11 cellular contexts compared by ENCODE assay signal in the genomic region with DNA sequence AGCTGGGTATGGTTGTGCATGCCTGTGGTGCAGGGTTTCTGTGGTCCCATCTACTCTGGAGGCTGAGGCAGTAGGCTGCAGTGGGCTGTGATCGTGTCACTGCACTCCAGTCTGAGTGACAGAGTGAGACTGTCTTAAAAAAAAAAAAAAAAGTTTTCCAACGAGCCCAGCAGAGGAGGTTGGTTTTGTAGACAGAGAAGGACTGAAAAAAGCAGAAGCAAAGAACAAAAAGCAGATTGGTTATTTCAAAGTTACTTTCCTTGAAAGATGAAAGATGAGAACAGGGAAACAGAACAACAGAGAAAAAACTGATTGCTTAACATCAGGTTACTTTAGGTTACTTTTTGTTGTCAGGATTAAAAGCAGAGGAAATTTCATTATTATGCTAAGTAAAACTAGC.
DNase-seq lines count a peak whose midpoint lies in the region; ATAC-seq and TF ChIP-seq lines count a peak whose summit lies in the region.
"Had no signal": no experiment of that assay in that cellular context is flagged by ENCODE, and none has a peak within 500 bp of the region (broad histone marks: within the 10 kb centered on the region; RNA-seq: fewer than 3 reads in every experiment).

No MANE protein-coding gene starts in this region.

- H2AFZ ChIP-seq in KMS-11 (ENCODE audit: low read depth), result no peak overlapping the region

- H4K20me1 ChIP-seq in KMS-11 (ENCODE audit: insufficient read depth), result no peaks in the 10 kb centered on the region

- CTCF ChIA-PET in activated CD8-positive, alpha-beta T cell treated with anti-CD3 and anti-CD28 coated beads, Interleukin-2, amount 10 ng/mL, durations not matched to agents 7 days and 5 days (lab: Charles Lee), result interaction anchor here (0.5 to 1.5 kb wide), 5 partner anchors 10 to 172 kb away, joined by 3 to 4 read pairs (median 3); no protein-coding TSS in a partner anchor

- no peaks in the 10 kb centered on the region for H3K27me3 Mint-ChIP-seq in CD4-positive, CD25-positive, alpha-beta regulatory T cell
- no peaks in the 10 kb centered on the region for H3K27me3 Mint-ChIP-seq in activated CD8-positive, alpha-beta T cell treated with anti-CD3 and anti-CD28 coated beads, Interleukin-2, amount 10 ng/mL, durations not matched to agents 7 days and 5 days (ENCODE audit: low read depth)

- H3K9ac ChIP-seq in KMS-11, result peak overlapping the region; percentile 41

- POLR2A ChIA-PET in activated CD8-positive, alpha-beta T cell treated with anti-CD3 and anti-CD28 coated beads, Interleukin-2, amount 10 ng/mL, durations not matched to agents 7 days and 5 days (lab: Charles Lee), result no interaction called here

- intact Hi-C loops in dorsolateral prefrontal cortex (cut with DNase I), result no loop called here

- no peak overlapping the region for H3K4me3 ChIP-seq in CD4-positive, CD25-positive, alpha-beta regulatory T cell (ENCODE audit: low read depth, low read length)
- H3K4me3 ChIP-seq in KMS-11 (IDR thresholded peaks at IDR 0.05; ENCODE audit: insufficient read depth, low read depth, low read length), result no peak overlapping the region
- H3K4me3 ChIP-seq in mesodermal cell (ENCODE audit: extremely low read depth, insufficient read depth, low read length, poor library complexity, severe bottlenecking), result no peak overlapping the region
- H3K4me3 ChIP-seq in dorsolateral prefrontal cortex, result no peak overlapping the region

- H3K9me3 ChIP-seq in CD4-positive, CD25-positive, alpha-beta regulatory T cell (ENCODE audit: control insufficient read depth in 2 of 2, low read length in 2 of 2), result no peaks in the 10 kb centered on the region
- H3K9me3 ChIP-seq in mesodermal cell (ENCODE audit: control insufficient read depth, low read length), result no peaks in the 10 kb centered on the region

- ATAC-seq in CD4-positive, CD25-positive, alpha-beta regulatory T cell (ENCODE audit: low read depth in 2 of 2), result peak in 1 of 2 donors; percentile 33
- ATAC-seq in activated CD8-positive, alpha-beta T cell treated with anti-CD3 and anti-CD28 coated beads, Interleukin-2, amount 10 ng/mL, durations not matched to agents 7 days and 5 days, result no peak

- no peaks in the 10 kb centered on the region for H3K36me3 Mint-ChIP-seq in CD4-positive, CD25-positive, alpha-beta regulatory T cell
- no peaks in the 10 kb centered on the region for H3K36me3 Mint-ChIP-seq in activated CD8-positive, alpha-beta T cell treated with anti-CD3 and anti-CD28 coated beads, Interleukin-2, amount 10 ng/mL, durations not matched to agents 7 days and 5 days (ENCODE audit: low read depth)

- peak overlapping the region; percentile 81 for H3K4me2 ChIP-seq in KMS-11

- peaks cover 22% of the 10 kb centered on the region for H3K79me2 ChIP-seq in KMS-11 (ENCODE audit: insufficient read depth, low read depth)

- H3K27ac Mint-ChIP-seq in CD4-positive, CD25-positive, alpha-beta regulatory T cell, result peak overlapping the region; percentile 68 to 91 (median 74)
- H3K27ac Mint-ChIP-seq in activated CD8-positive, alpha-beta T cell treated with anti-CD3 and anti-CD28 coated beads, Interleukin-2, amount 10 ng/mL, durations not matched to agents 7 days and 5 days, result peak overlapping the region; percentile 37

- H3K27ac ChIP-seq in CD4-positive, CD25-positive, alpha-beta regulatory T cell (ENCODE audit: insufficient read depth, low read length, poor library complexity, severe bottlenecking), result peak overlapping the region; percentile 63
- H3K27ac ChIP-seq in KMS-11 (peak overlapping the region; percentile 96), mesodermal cell (ENCODE audit: low read depth, low read length, severe bottlenecking) (peak overlapping the region; percentile 53), dorsolateral prefrontal cortex (peak overlapping the region in 20 of 59 donors; percentile 3 to 62 (median 32))
- H3K27ac ChIP-seq: epithelial cell of prostate had no signal

- H3K36me3 ChIP-seq in CD4-positive, CD25-positive, alpha-beta regulatory T cell (ENCODE audit: control insufficient read depth, insufficient read depth, low read length), result no peaks in the 10 kb centered on the region
- H3K36me3 ChIP-seq in KMS-11 (ENCODE audit: insufficient read depth) (no peaks in the 10 kb centered on the region), mesodermal cell (ENCODE audit: control insufficient read depth, insufficient read depth, low read length) (no peaks in the 10 kb centered on the region)

- H3K4me1 ChIP-seq in CD4-positive, CD25-positive, alpha-beta regulatory T cell (ENCODE audit: control insufficient read depth, insufficient read depth, low read length, poor library complexity, severe bottlenecking), result peaks cover 31% of the 10 kb centered on the region
- peaks cover 100% of the 10 kb centered on the region for H3K4me1 ChIP-seq in KMS-11 (ENCODE audit: low read depth, poor library complexity, severe bottlenecking)
- peaks cover 38% of the 10 kb centered on the region for H3K4me1 ChIP-seq in mesodermal cell (ENCODE audit: control insufficient read depth, insufficient read depth, low read length, poor library complexity, severe bottlenecking)

- H3K9me3 Mint-ChIP-seq in CD4-positive, CD25-positive, alpha-beta regulatory T cell, result no peaks in the 10 kb centered on the region
- H3K9me3 Mint-ChIP-seq in activated CD8-positive, alpha-beta T cell treated with anti-CD3 and anti-CD28 coated beads, Interleukin-2, amount 10 ng/mL, durations not matched to agents 7 days and 5 days (ENCODE audit: insufficient read depth), result no peaks in the 10 kb centered on the region

- H3K27me3 ChIP-seq in CD4-positive, CD25-positive, alpha-beta regulatory T cell (ENCODE audit: control insufficient read depth, insufficient read depth, low read length), result no peaks in the 10 kb centered on the region
- H3K27me3 ChIP-seq in KMS-11 (ENCODE audit: insufficient read depth, low read depth) (no peaks in the 10 kb centered on the region), dorsolateral prefrontal cortex (no peaks in the 10 kb centered on the region)

- 53 to 67% methylated on average over 2 of the region's 2 CpGs for WGBS in mesodermal cell (ENCODE audit: insufficient coverage in 2 of 2), 2 experiments

- DNase-seq in CD4-positive, CD25-positive, alpha-beta regulatory T cell, result no peak
- DNase-seq in activated CD8-positive, alpha-beta T cell treated with anti-CD3 and anti-CD28 coated beads, Interleukin-2, amount 10 ng/mL, durations not matched to agents 7 days and 5 days, result peak; percentile 30
- no peak for DNase-seq in dorsolateral prefrontal cortex
- no peak for DNase-seq in NCI-H128 (lab: John Stamatoyannopoulos, UW; ENCODE audit: unreplicated experiment)
- no peak for DNase-seq in DMS153 (lab: John Stamatoyannopoulos, UW)
- no peak for DNase-seq in NCI-H69 (lab: John Stamatoyannopoulos, UW)
- DNase-seq: Calu3, NCI-H146 had no signal

- TF ChIP-seq CTCF in KMS-11 (conservative IDR thresholded peaks at IDR 0.05; ENCODE audit: low read depth, low read length), result no peak
- no peak for TF ChIP-seq CTCF in dorsolateral prefrontal cortex (IDR thresholded peaks at IDR 0.05 in 54 of 56, conservative IDR thresholded peaks at IDR 0.05 in 2 of 56; ENCODE audit: low read depth in 1 of 56, partially characterized antibody in 56 of 56)

- H3K4me3 Mint-ChIP-seq in CD4-positive, CD25-positive, alpha-beta regulatory T cell, result peak overlapping the region in 2 of 4 donors; percentile 28 to 51
- no peak overlapping the region for H3K4me3 Mint-ChIP-seq in activated CD8-positive, alpha-beta T cell treated with anti-CD3 and anti-CD28 coated beads, Interleukin-2, amount 10 ng/mL, durations not matched to agents 7 days and 5 days

- peaks cover 22 to 76% (median 50%) of the 10 kb centered on the region in 4 donors for H3K4me1 Mint-ChIP-seq in CD4-positive, CD25-positive, alpha-beta regulatory T cell
- peaks cover 52% of the 10 kb centered on the region for H3K4me1 Mint-ChIP-seq in activated CD8-positive, alpha-beta T cell treated with anti-CD3 and anti-CD28 coated beads, Interleukin-2, amount 10 ng/mL, durations not matched to agents 7 days and 5 days (ENCODE audit: low read depth)
